Comparison of ENCODE assay signal across 33 cellular contexts in the genomic region with DNA sequence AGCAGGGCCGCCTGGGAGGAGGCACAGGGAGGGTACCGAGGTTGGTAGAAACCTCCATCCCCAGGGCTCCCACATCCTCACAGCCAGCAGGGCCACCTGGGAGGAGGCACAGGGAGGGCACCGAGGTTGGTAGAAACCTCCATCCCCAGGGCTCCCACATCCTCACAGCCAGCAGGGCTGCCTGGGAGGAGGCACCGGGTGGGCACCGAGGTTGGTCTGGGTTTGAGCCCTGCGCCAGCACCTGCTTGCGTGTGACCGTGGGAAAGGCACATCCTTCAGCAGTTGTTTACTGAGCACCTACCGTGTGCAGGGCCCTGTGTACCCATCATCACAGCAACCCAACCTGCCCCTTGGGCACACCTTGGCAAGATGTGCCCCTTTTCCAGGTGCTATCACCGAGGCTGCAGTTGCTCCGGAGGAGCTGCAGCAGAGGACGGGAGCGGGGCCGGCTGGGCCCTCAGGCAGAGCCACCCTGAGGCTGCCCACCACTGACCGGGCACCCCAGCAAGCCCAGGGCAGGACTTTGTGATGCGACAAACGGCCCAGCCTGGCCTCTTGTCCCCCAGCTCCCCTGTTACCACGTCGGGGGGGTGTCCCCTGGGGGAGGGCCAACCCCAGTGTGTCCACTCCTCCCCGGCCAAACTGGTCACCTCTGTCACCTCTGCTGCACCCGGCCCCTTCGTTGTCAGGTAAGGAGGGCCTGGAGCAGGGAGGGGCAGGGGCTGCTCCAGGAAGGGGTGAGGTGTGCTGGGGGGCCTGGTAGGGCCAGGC. TPM values are rescaled to one million over a fixed set of nuclear protein-coding genes. Genes with fewer than 3 reads are reported as not detected.
"Had no signal": no experiment of that assay in that cellular context is flagged by ENCODE, and none has a peak within 500 bp of the region (broad histone marks: within the 10 kb centered on the region; RNA-seq: fewer than 3 reads in every experiment).

No MANE protein-coding gene starts in this region.

- ATAC-seq: effector memory CD8-positive, alpha-beta T cell; mucosa of descending colon; natural killer cell treated with Interleukin-12 subunit alpha and Interleukin-12 subunit beta and Interleukin-15 and Interleukin-18, amount 100 ng/mL, for 72 hours; psoas muscle; stimulated activated effector memory CD8-positive, alpha-beta T cell treated with anti-CD3 and anti-CD28 coated beads, Interleukin-12 subunit alpha, Interleukin-12 subunit beta, amount 100 ng/mL, for 72 hours had no signal

- H3K4me3 ChIP-seq: esophagus squamous epithelium, heart right ventricle, mucosa of descending colon, psoas muscle, sigmoid colon, suprapubic skin, transverse colon, vagina had no signal

- H3K27me3 Mint-ChIP-seq: naive B cell; natural killer cell treated with Interleukin-12 subunit alpha and Interleukin-12 subunit beta and Interleukin-15 and Interleukin-18, amount 100 ng/mL, for 72 hours; stimulated activated naive CD8-positive, alpha-beta T cell treated with anti-CD3 and anti-CD28 coated beads, Interleukin-15, Interleukin-2, amounts not matched to agents 100 ng/mL and 50 ng/mL, for 24 hours had no signal

- FAIRE-seq: endometrium, islet of Langerhans had no signal

- H3K9me3 Mint-ChIP-seq: effector memory CD8-positive, alpha-beta T cell; mesothelial cell of epicardium; naive B cell; natural killer cell treated with Interleukin-12 subunit alpha and Interleukin-12 subunit beta and Interleukin-15 and Interleukin-18, amount 100 ng/mL, for 72 hours; neural crest cell; stimulated activated effector memory CD8-positive, alpha-beta T cell treated with anti-CD3 and anti-CD28 coated beads, Interleukin-12 subunit alpha, Interleukin-12 subunit beta, amount 100 ng/mL, for 72 hours; stimulated activated naive CD8-positive, alpha-beta T cell treated with anti-CD3 and anti-CD28 coated beads, Interleukin-15, Interleukin-2, amounts not matched to agents 100 ng/mL and 50 ng/mL, for 24 hours had no signal

- H3K36me3 ChIP-seq: esophagus squamous epithelium, sigmoid colon, suprapubic skin, transverse colon, vagina had no signal

- H3K27me3 ChIP-seq: heart right ventricle, sigmoid colon, suprapubic skin, transverse colon, vagina had no signal

- H3K27ac Mint-ChIP-seq: effector memory CD8-positive, alpha-beta T cell; mesothelial cell of epicardium; natural killer cell treated with Interleukin-12 subunit alpha and Interleukin-12 subunit beta and Interleukin-15 and Interleukin-18, amount 100 ng/mL, for 72 hours; stimulated activated effector memory CD8-positive, alpha-beta T cell treated with anti-CD3 and anti-CD28 coated beads, Interleukin-12 subunit alpha, Interleukin-12 subunit beta, amount 100 ng/mL, for 72 hours; stimulated activated naive CD8-positive, alpha-beta T cell treated with anti-CD3 and anti-CD28 coated beads, Interleukin-15, Interleukin-2, amounts not matched to agents 100 ng/mL and 50 ng/mL, for 24 hours had no signal

- H3K4me3 Mint-ChIP-seq: effector memory CD8-positive, alpha-beta T cell; mesothelial cell of epicardium; naive B cell; natural killer cell treated with Interleukin-12 subunit alpha and Interleukin-12 subunit beta and Interleukin-15 and Interleukin-18, amount 100 ng/mL, for 72 hours; neural crest cell; stimulated activated effector memory CD8-positive, alpha-beta T cell treated with anti-CD3 and anti-CD28 coated beads, Interleukin-12 subunit alpha, Interleukin-12 subunit beta, amount 100 ng/mL, for 72 hours; stimulated activated naive CD8-positive, alpha-beta T cell treated with anti-CD3 and anti-CD28 coated beads, Interleukin-15, Interleukin-2, amounts not matched to agents 100 ng/mL and 50 ng/mL, for 24 hours had no signal

- H3K36me3 Mint-ChIP-seq: mesothelial cell of epicardium; natural killer cell treated with Interleukin-12 subunit alpha and Interleukin-12 subunit beta and Interleukin-15 and Interleukin-18, amount 100 ng/mL, for 72 hours; stimulated activated effector memory CD8-positive, alpha-beta T cell treated with anti-CD3 and anti-CD28 coated beads, Interleukin-12 subunit alpha, Interleukin-12 subunit beta, amount 100 ng/mL, for 72 hours had no signal

- H3K27ac ChIP-seq: esophagus squamous epithelium, psoas muscle, sigmoid colon, suprapubic skin, transverse colon, vagina had no signal

- H3K9me3 ChIP-seq: esophagus squamous epithelium, heart right ventricle, mucosa of descending colon, psoas muscle, sigmoid colon, suprapubic skin, transverse colon, vagina had no signal

- DNase-seq: cortex of kidney; effector memory CD8-positive, alpha-beta T cell; erythroblast; esophagus squamous epithelium; foreskin melanocyte; glutamatergic neuron; heart right ventricle; hippocampal formation; mesenchymal stem cell; naive B cell; sigmoid colon; stimulated activated CD4-positive, alpha-beta T cell treated with anti-CD3 and anti-CD28 coated beads, Interleukin-2, amount 100 ng/mL, for 24 hours; stimulated activated CD4-positive, alpha-beta T cell treated with anti-CD3 and anti-CD28 coated beads, Interleukin-4, amount 100 ng/mL, for 24 hours; transverse colon had no signal

RNA-seq across cellular contexts. Expression of a gene that starts 37.1 kb away (rescaled TPM):
- total RNA-seq: dermis microvascular lymphatic vessel endothelial cell; esophagus squamous epithelium; kidney epithelial cell; lower leg skin; lung microvascular endothelial cell; natural killer cell treated with Interleukin-12 subunit alpha and Interleukin-12 subunit beta and Interleukin-15 and Interleukin-18, amount 100 ng/mL, for 72 hours; osteocyte; psoas muscle; renal cortical epithelial cell; skeletal muscle tissue; suprapubic skin; ureter; vagina had no signal
